Comparison of ENCODE assay signal across 8 cellular contexts in the genomic region with DNA sequence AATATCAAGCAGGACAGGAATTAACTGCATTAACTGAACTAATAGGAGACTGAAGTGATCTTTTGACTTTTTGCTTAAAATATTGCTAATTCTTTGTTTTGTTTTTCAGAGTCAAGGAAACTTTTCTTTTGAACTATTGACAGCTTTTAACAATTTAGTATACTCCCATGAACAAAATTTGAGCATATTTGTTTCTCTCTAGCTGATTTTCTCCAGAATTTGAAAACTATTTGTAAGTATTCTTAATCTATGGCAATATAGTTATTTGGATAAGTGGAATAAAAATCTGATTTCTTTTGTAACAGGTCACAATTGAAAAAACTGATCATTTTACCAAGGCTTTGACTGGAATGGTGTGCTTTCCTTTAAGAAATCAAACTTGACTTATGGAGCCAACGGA.
"Had no signal": no experiment of that assay in that cellular context is flagged by ENCODE, and none has a peak within 500 bp of the region (broad histone marks: within the 10 kb centered on the region; RNA-seq: fewer than 3 reads in every experiment).

No MANE protein-coding gene starts in this region.

- DNase-seq: GDM1, GF-D8 had no signal

- H3K4me3 ChIP-seq: GM12878 had no signal

- ATAC-seq: GM12878 had no signal

- FAIRE-seq: G401.6, GM12878, GM12891, GM12892, GM18507, GM19239 had no signal
